In genomic region chr3:51992017-51992682, GRCh38 we compare ENCODE assay signal across 13 cellular contexts. TPM values are rescaled to one million over a fixed set of nuclear protein-coding genes. Genes with fewer than 3 reads are reported as not detected.
DNase-seq lines count a peak whose midpoint lies in the region; ATAC-seq and TF ChIP-seq lines count a peak whose summit lies in the region.
"Had no signal": no experiment of that assay in that cellular context is flagged by ENCODE, and none has a peak within 500 bp of the region (broad histone marks: within the 10 kb centered on the region; RNA-seq: fewer than 3 reads in every experiment).

No MANE protein-coding gene starts in this region.

- H3K36me3 ChIP-seq in OCI-LY3 (replicated peaks; ENCODE audit: low read depth, low read length) = peaks cover 36% of the 10 kb centered on the region

- no peak overlapping the region for H2AFZ ChIP-seq in OCI-LY3 (ENCODE audit: low read depth, low read length)
- H2AFZ ChIP-seq: parathyroid adenoma had no signal

- H3K4me3 ChIP-seq in right cardiac atrium (ENCODE audit: low read length) = no peak overlapping the region
- no peak overlapping the region for H3K4me3 ChIP-seq in OCI-LY3 (ENCODE audit: low read length)
- H3K4me3 ChIP-seq: SJCRH30 had no signal

- intact Hi-C loops in Right ventricle myocardium inferior (cut with DNase I) = no loop called here
- intact Hi-C loops in right cardiac atrium (cut with DNase I) = no loop called here

- peaks cover 35% of the 10 kb centered on the region for H3K79me2 ChIP-seq in OCI-LY3 (ENCODE audit: low read length)

- TF ChIP-seq CTCF in OCI-LY3 (IDR thresholded peaks at IDR 0.05; ENCODE audit: low read depth, low read length) (no peak), GM10266 (IDR thresholded peaks at IDR 0.05; ENCODE audit: control insufficient read depth, insufficient read depth, low read depth, missing control alignments) (no peak)

- H3K9me3 ChIP-seq in right cardiac atrium (ENCODE audit: control insufficient read depth, low read length) (no peaks in the 10 kb centered on the region), OCI-LY3 (ENCODE audit: insufficient read depth, low read length) (no peaks in the 10 kb centered on the region)
- H3K9me3 ChIP-seq: SJCRH30 had no signal

- no peak overlapping the region for H3K9ac ChIP-seq in OCI-LY3 (ENCODE audit: low read length)
- H3K9ac ChIP-seq: parathyroid adenoma had no signal

- H3K27me3 ChIP-seq in right cardiac atrium (ENCODE audit: control insufficient read depth, insufficient read depth) (no peaks in the 10 kb centered on the region), OCI-LY3 (ENCODE audit: low read depth, low read length) (0 out of 2 replicates have a peak, but pooled peaks cover 5% of the 10 kb centered on the region)
- H3K27me3 ChIP-seq: SJCRH30 had no signal

- ATAC-seq in Right ventricle myocardium inferior (no peak), right cardiac atrium (no peak), GM18519 (IDR thresholded peaks at IDR 0.05; ENCODE audit: low FRiP score, unreplicated experiment) (no peak), HG03025 (IDR thresholded peaks at IDR 0.05; ENCODE audit: low FRiP score, unreplicated experiment) (no peak), GM21825 (IDR thresholded peaks at IDR 0.05; ENCODE audit: unreplicated experiment) (no peak)

- no peak overlapping the region for H3K4me2 ChIP-seq in OCI-LY3 (ENCODE audit: low read length)

- DNase-seq in Right ventricle myocardium inferior (ENCODE audit: missing footprints) (peak; percentile 32), right cardiac atrium (no peak), cerebellar cortex (ENCODE audit: low spot score) (peak; percentile 58), GM10266 (ENCODE audit: extremely low spot score) (no peak)
- DNase-seq: activated naive CD4-positive, alpha-beta T cell; NCI-H1417 treated with DMSO at 0.1 percent for 48 hours; NCI-H524 treated with DMSO at 0.1 percent for 48 hours; SJCRH30 had no signal

- peaks cover 9% of the 10 kb centered on the region; the same call in 1 of the 2 replicates for H4K20me1 ChIP-seq in OCI-LY3 (ENCODE audit: insufficient read depth, low read length)

- H3K4me1 ChIP-seq in right cardiac atrium (ENCODE audit: control insufficient read depth, insufficient read depth, low read length) (peaks cover 11% of the 10 kb centered on the region), OCI-LY3 (ENCODE audit: low read length) (peaks cover 27% of the 10 kb centered on the region)

- 71% methylated on average over 3 of the region's 3 CpGs for WGBS in right cardiac atrium

- H3K27ac ChIP-seq in right cardiac atrium (ENCODE audit: low read length) (no peak overlapping the region), OCI-LY3 (ENCODE audit: low read length) (0 out of 2 replicates have a peak overlapping the region, but pooled peaks have one; percentile 1)
- H3K27ac ChIP-seq: parathyroid adenoma, SJCRH30 had no signal

RNA-seq across cellular contexts. Expression of gene RPL29, which starts 3.5 kb away (rescaled TPM):
- 677 TPM for total RNA-seq in Right ventricle myocardium inferior
- 100 to 1,000 TPM; 548 to 675 (median 643) TPM for total RNA-seq in right cardiac atrium
- polyA plus RNA-seq in right cardiac atrium = 1,285 TPM

RNA-seq across cellular contexts. Expression of gene ACY1, which starts 8.8 kb away (rescaled TPM):
- 32.3 TPM for total RNA-seq in Right ventricle myocardium inferior
- 10 to 100 TPM; 18.4 to 27.2 (median 20.6) TPM for total RNA-seq in right cardiac atrium
- 19.6 TPM for polyA plus RNA-seq in right cardiac atrium

RNA-seq across cellular contexts. Expression of gene ABHD14A, which starts 17.3 kb away (rescaled TPM):
- total RNA-seq in Right ventricle myocardium inferior (31.5 TPM), right cardiac atrium (10 to 100 TPM; 19.9 to 25.9 (median 23.2) TPM)
- polyA plus RNA-seq in right cardiac atrium = 43.3 TPM

RNA-seq across cellular contexts. Expression of gene ABHD14B, which starts 18.3 kb away (rescaled TPM):
- 13.8 TPM for total RNA-seq in Right ventricle myocardium inferior
- total RNA-seq in right cardiac atrium = 10 to 100 TPM; 14.8 to 23.3 (median 18.5) TPM
- polyA plus RNA-seq in right cardiac atrium = 22.7 TPM

RNA-seq across cellular contexts. Expression of gene PCBP4, which starts 24.9 kb away (rescaled TPM):
- total RNA-seq in Right ventricle myocardium inferior (79.8 TPM), right cardiac atrium (10 to 100 TPM; 62.2 to 81.7 (median 67.9) TPM)
- 88.1 TPM for polyA plus RNA-seq in right cardiac atrium

Comparison
In these comparisons a context has a peak if more than half of its experiments do, and no peak if none do; other contexts are left out.
1. DNase-seq: peak in Right ventricle myocardium inferior (single experiment) and cerebellar cortex (single experiment); none in right cardiac atrium (0 of 3) and GM10266 (single experiment).